Comparison of ENCODE assay signal across 22 cellular contexts in the genomic region with DNA sequence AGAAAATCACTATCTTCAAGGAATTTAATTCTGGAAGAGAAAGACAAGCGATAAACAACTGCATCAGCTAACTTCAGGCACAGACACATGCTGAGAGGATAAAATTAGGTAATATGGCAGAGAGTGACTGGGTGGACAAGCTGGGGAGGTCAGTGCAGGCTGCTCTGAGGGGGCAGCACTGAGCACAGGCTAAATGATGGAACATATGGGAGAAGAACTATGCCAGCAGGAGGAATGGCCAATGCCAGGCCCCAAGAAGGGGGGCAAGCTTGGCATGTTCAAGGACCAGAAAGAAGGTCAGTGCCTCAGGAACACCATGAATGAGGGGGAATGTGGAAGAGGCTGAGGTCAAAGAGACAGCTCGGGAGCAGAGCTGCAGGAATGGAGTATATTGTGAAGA.
DNase-seq lines count a peak whose midpoint lies in the region; ATAC-seq, FAIRE-seq and TF ChIP-seq lines count a peak whose summit lies in the region.
"Had no signal": no experiment of that assay in that cellular context is flagged by ENCODE, and none has a peak within 500 bp of the region (broad histone marks: within the 10 kb centered on the region; RNA-seq: fewer than 3 reads in every experiment).

No MANE protein-coding gene starts in this region.

- CTCF ChIA-PET in MCF 10A (lab: Yijun Ruan, JAX): interaction anchor here (1.2 to 1.3 kb wide), 2 partner anchors 11 to 55 kb away, joined by 3 read pairs; no protein-coding TSS in a partner anchor
- CTCF ChIA-PET in H1 (lab: Charles Lee; ENCODE audit: partially characterized antibody): interaction anchor here (0.6 to 3.7 kb wide), 10 partner anchors 9 to 513 kb away, joined by 3 to 16 read pairs (median 4); no protein-coding TSS in a partner anchor
- CTCF ChIA-PET in OCI-LY7 (lab: Charles Lee; ENCODE audit: unreplicated experiment): no interaction called here
- CTCF ChIA-PET in activated CD8-positive, alpha-beta memory T cell treated with anti-CD3 and anti-CD28 coated beads, Interleukin-2, amount 10 ng/mL, durations not matched to agents 7 days and 5 days (lab: Charles Lee): no interaction called here

- no peak overlapping the region for H2BK20ac ChIP-seq in H1 (ENCODE audit: low read length)

- H3K9me2 ChIP-seq in OCI-LY7 (ENCODE audit: insufficient read depth, low read length): no peaks in the 10 kb centered on the region

- no peaks in the 10 kb centered on the region for H3K36me3 ChIP-seq in breast epithelium
- H3K36me3 ChIP-seq in H1 (ENCODE audit: control insufficient read depth in 2 of 4, insufficient read depth in 4 of 4, low read length in 3 of 4): no peaks in the 10 kb centered on the region
- H3K36me3 ChIP-seq in OCI-LY7 (ENCODE audit: insufficient read depth, low read length): no peaks in the 10 kb centered on the region
- no peaks in the 10 kb centered on the region for H3K36me3 ChIP-seq in lower lobe of right lung
- H3K36me3 ChIP-seq: BLaER1, gastroesophageal sphincter, pancreas, uterus had no signal

- H3K27me3 ChIP-seq in breast epithelium (no peaks in the 10 kb centered on the region), H1 (replicated peaks in 1 of 4; ENCODE audit: control insufficient read depth in 3 of 4, extremely low read depth in 1 of 4, insufficient read depth in 3 of 4, low read length in 3 of 4) (no peaks in the 10 kb centered on the region), lower lobe of right lung (ENCODE audit: low read depth) (no peaks in the 10 kb centered on the region)
- H3K27me3 ChIP-seq: BLaER1, gastroesophageal sphincter, pancreas, uterus had no signal

- DNase-seq in MCF 10A (ENCODE audit: unreplicated experiment): peak; percentile 33
- DNase-seq in breast epithelium (ENCODE audit: low spot score in 2 of 2): no peak
- peak; percentile 71 for DNase-seq in NCI-H69 (lab: John Stamatoyannopoulos, UW)
- DNase-seq in H1 (ENCODE audit: low read depth in 1 of 2, low spot score in 2 of 2): no peak
- no peak for DNase-seq in OCI-LY7 (ENCODE audit: low spot score)
- DNase-seq in stimulated activated CD4-positive, alpha-beta T cell treated with anti-CD3 and anti-CD28 coated beads, Interleukin-2, amount 100 ng/mL, for 24 hours: no peak
- DNase-seq in activated CD8-positive, alpha-beta memory T cell treated with anti-CD3 and anti-CD28 coated beads, Interleukin-2, amount 10 ng/mL, durations not matched to agents 7 days and 5 days: no peak
- no peak for DNase-seq in lower lobe of right lung
- DNase-seq: activated CD4-positive, alpha-beta T cell treated with anti-CD3 and anti-CD28 coated beads, Interleukin-2, amount 50 U/mL, for 1 hour; GOT3; Karpas-422; mesenchymal stem cell; naive thymus-derived CD8-positive, alpha-beta T cell; NCI-H1105 treated with DMSO at 0.1 percent for 48 hours; pancreas; Right ventricle myocardium superior; T-cell; uterus had no signal

- H3K4me1 Mint-ChIP-seq in MCF 10A (ENCODE audit: insufficient read depth, unreplicated experiment): peaks cover 6% of the 10 kb centered on the region
- no peaks in the 10 kb centered on the region for H3K4me1 Mint-ChIP-seq in activated CD8-positive, alpha-beta memory T cell treated with anti-CD3 and anti-CD28 coated beads, Interleukin-2, amount 10 ng/mL, durations not matched to agents 7 days and 5 days
- H3K4me1 Mint-ChIP-seq: naive thymus-derived CD8-positive, alpha-beta T cell; T-cell had no signal

- H4K20me1 ChIP-seq in H1 (replicated peaks in 1 of 2; ENCODE audit: control insufficient read depth in 1 of 2, insufficient read depth in 2 of 2, low read length in 2 of 2) (no peaks in the 10 kb centered on the region), OCI-LY7 (ENCODE audit: insufficient read depth, low read length) (no peaks in the 10 kb centered on the region)
- H4K20me1 ChIP-seq: BLaER1 had no signal

- no peak overlapping the region for H3K4me3 ChIP-seq in breast epithelium
- H3K4me3 ChIP-seq in H1 (ENCODE audit: extremely low read depth in 1 of 4, insufficient read depth in 2 of 4, low read depth in 3 of 4, low read length in 4 of 4): no peak overlapping the region
- no peak overlapping the region for H3K4me3 ChIP-seq in OCI-LY7 (ENCODE audit: low read depth, low read length, poor library complexity, severe bottlenecking)
- H3K4me3 ChIP-seq in lower lobe of right lung: no peak overlapping the region
- H3K4me3 ChIP-seq: BLaER1, gastroesophageal sphincter, pancreas, uterus had no signal

- peak; percentile 19 to 34; a peak in 3 of 4 replicates for TF ChIP-seq RAD21 in H1 (IDR thresholded peaks at IDR 0.05 in 1 of 2, conservative IDR thresholded peaks at IDR 0.05 in 1 of 2; ENCODE audit: low read depth in 2 of 2, low read length in 2 of 2)

- H2BK12ac ChIP-seq in H1 (ENCODE audit: low read depth, low read length): no peak overlapping the region

- no peaks in the 10 kb centered on the region for H3K23me2 ChIP-seq in H1 (ENCODE audit: low read depth, low read length)

- TF ChIP-seq CTCF in MCF 10A (IDR thresholded peaks at IDR 0.05; ENCODE audit: unreplicated experiment) (peak; percentile 16), breast epithelium (IDR thresholded peaks at IDR 0.05) (no peak), H1 (IDR thresholded peaks at IDR 0.05; ENCODE audit: control extremely low read depth in 1 of 3, insufficient read depth in 1 of 3, low read depth in 1 of 3, low read length in 3 of 3) (peak; percentile 37 to 72 (median 60)), OCI-LY7 (conservative IDR thresholded peaks at IDR 0.05; ENCODE audit: low read length) (no peak), lower lobe of right lung (IDR thresholded peaks at IDR 0.05) (no peak)

- no peak overlapping the region for H2BK5ac ChIP-seq in H1 (ENCODE audit: low read depth, low read length)

- H3K27ac Mint-ChIP-seq in MCF 10A (ENCODE audit: low read depth, unreplicated experiment): no peak overlapping the region
- H3K27ac Mint-ChIP-seq in activated CD8-positive, alpha-beta memory T cell treated with anti-CD3 and anti-CD28 coated beads, Interleukin-2, amount 10 ng/mL, durations not matched to agents 7 days and 5 days: no peak overlapping the region
- H3K27ac Mint-ChIP-seq: naive thymus-derived CD8-positive, alpha-beta T cell; T-cell had no signal

- H3K4me3 Mint-ChIP-seq in MCF 10A (ENCODE audit: unreplicated experiment): no peak overlapping the region
- no peak overlapping the region for H3K4me3 Mint-ChIP-seq in activated CD8-positive, alpha-beta memory T cell treated with anti-CD3 and anti-CD28 coated beads, Interleukin-2, amount 10 ng/mL, durations not matched to agents 7 days and 5 days
- H3K4me3 Mint-ChIP-seq: naive thymus-derived CD8-positive, alpha-beta T cell; T-cell had no signal

- TF ChIP-seq POLR2A in breast epithelium (IDR thresholded peaks at IDR 0.05): no peak
- no peak for TF ChIP-seq POLR2A in H1 (IDR thresholded peaks at IDR 0.05; ENCODE audit: control extremely low read depth in 1 of 2, low read depth in 2 of 2, low read length in 2 of 2)

- H2AK5ac ChIP-seq in H1 (ENCODE audit: low read depth, low read length): no peak overlapping the region

- H2BK120ac ChIP-seq in H1 (replicated peaks; ENCODE audit: low read depth, low read length): no peak overlapping the region

- no peaks in the 10 kb centered on the region for H3K27me3 Mint-ChIP-seq in MCF 10A (ENCODE audit: insufficient read depth, unreplicated experiment)
- H3K27me3 Mint-ChIP-seq in activated CD8-positive, alpha-beta memory T cell treated with anti-CD3 and anti-CD28 coated beads, Interleukin-2, amount 10 ng/mL, durations not matched to agents 7 days and 5 days: no peaks in the 10 kb centered on the region

- no peak overlapping the region for H3K56ac ChIP-seq in H1 (replicated peaks; ENCODE audit: insufficient read length, low read depth, low read length)

- POLR2A ChIA-PET in MCF 10A (lab: Yijun Ruan, JAX) (interaction anchor here (1.1 to 1.9 kb wide), 2 partner anchors 8 to 11 kb away, joined by 3 to 7 read pairs; no protein-coding TSS in a partner anchor), H1 (lab: Charles Lee; ENCODE audit: partially characterized antibody) (interaction anchor here (1.2 kb wide), 1 partner anchor 13 kb away, joined by 3 read pairs; no protein-coding TSS in a partner anchor), OCI-LY7 (lab: Charles Lee) (interaction anchor here (0.7 kb wide), 1 partner anchor 211 kb away, joined by 4 read pairs; no protein-coding TSS in a partner anchor)

- no peak overlapping the region for H4K5ac ChIP-seq in H1 (ENCODE audit: insufficient read length, low read depth, low read length)

- BruUV-seq in MCF 10A (replicated peaks; lab: Mats Ljungman, UMichigan) (no TSS peak), OCI-LY7 (replicated peaks; lab: Mats Ljungman, UMichigan) (no TSS peak)

- H3K27ac ChIP-seq in breast epithelium (no peak overlapping the region), H1 (ENCODE audit: low read depth, low read length) (no peak overlapping the region), OCI-LY7 (ENCODE audit: low read depth, low read length, poor library complexity, severe bottlenecking) (no peak overlapping the region), lower lobe of right lung (no peak overlapping the region)
- H3K27ac ChIP-seq: BLaER1, gastroesophageal sphincter, pancreas, uterus had no signal

- H2AFZ ChIP-seq in H1 (ENCODE audit: low read length) (no peak overlapping the region), OCI-LY7 (ENCODE audit: low read length) (no peak overlapping the region)

- no peaks in the 10 kb centered on the region for H3K36me3 Mint-ChIP-seq in MCF 10A (ENCODE audit: insufficient read depth, unreplicated experiment)
- no peaks in the 10 kb centered on the region for H3K36me3 Mint-ChIP-seq in activated CD8-positive, alpha-beta memory T cell treated with anti-CD3 and anti-CD28 coated beads, Interleukin-2, amount 10 ng/mL, durations not matched to agents 7 days and 5 days
- H3K36me3 Mint-ChIP-seq: naive thymus-derived CD8-positive, alpha-beta T cell; T-cell had no signal

- H3K9ac ChIP-seq in H1 (replicated peaks in 1 of 4; ENCODE audit: extremely low read depth in 1 of 4, low read depth in 3 of 4, low read length in 3 of 4): no peak overlapping the region
- H3K9ac ChIP-seq: BLaER1 had no signal

- H3K4me1 ChIP-seq in breast epithelium (no peaks in the 10 kb centered on the region), H1 (replicated peaks in 1 of 4; ENCODE audit: control insufficient read depth in 3 of 4, insufficient read depth in 4 of 4, low read length in 3 of 4) (peaks cover 0 to 6% (median 4%) of the 10 kb centered on the region in 4 experiments; a peak in 4 of 7 replicates), OCI-LY7 (ENCODE audit: insufficient read depth, low read length, poor library complexity, severe bottlenecking) (no peaks in the 10 kb centered on the region), lower lobe of right lung (no peaks in the 10 kb centered on the region)
- H3K4me1 ChIP-seq: gastroesophageal sphincter, pancreas, uterus had no signal

- no peak overlapping the region for H3K4ac ChIP-seq in H1 (replicated peaks; ENCODE audit: insufficient read length, low read depth, low read length)

- no peak overlapping the region for H2BK15ac ChIP-seq in H1 (ENCODE audit: low read length)

- no peak overlapping the region for H3K18ac ChIP-seq in H1 (ENCODE audit: extremely low read depth, low read length)

- H3K79me1 ChIP-seq in H1 (ENCODE audit: low read depth, low read length): no peaks in the 10 kb centered on the region

- TF ChIP-seq EP300 in H1 (IDR thresholded peaks at IDR 0.05; ENCODE audit: borderline replicate concordance in 1 of 2, low read depth in 2 of 2, low read length in 2 of 2): no peak

- no peak overlapping the region for H3K23ac ChIP-seq in H1 (ENCODE audit: insufficient read length)

- intact Hi-C loops in MCF 10A (cut with micrococcal nuclease): no loop called here
- intact Hi-C loops in breast epithelium (cut with DNase I; ENCODE audit: low total_unique reads): no loop called here
- intact Hi-C loops in OCI-LY7 (cut with micrococcal nuclease; ENCODE audit: unreplicated experiment): no loop called here
- intact Hi-C loops in lower lobe of right lung (cut with DNase I): no loop called here

- ATAC-seq in activated CD8-positive, alpha-beta memory T cell treated with anti-CD3 and anti-CD28 coated beads, Interleukin-2, amount 10 ng/mL, durations not matched to agents 7 days and 5 days: no peak
- no peak for ATAC-seq in lower lobe of right lung
- ATAC-seq: gastroesophageal sphincter; naive thymus-derived CD8-positive, alpha-beta T cell; pancreas; sciatic nerve; T-cell had no signal

- H3K79me2 ChIP-seq in H1 (ENCODE audit: control insufficient read depth in 1 of 2, insufficient read depth in 2 of 2, low read length in 2 of 2): no peaks in the 10 kb centered on the region
- H3K79me2 ChIP-seq in OCI-LY7 (ENCODE audit: insufficient read depth, low read depth, low read length): no peaks in the 10 kb centered on the region

- H3K9me3 Mint-ChIP-seq in MCF 10A (ENCODE audit: unreplicated experiment): no peaks in the 10 kb centered on the region
- no peaks in the 10 kb centered on the region for H3K9me3 Mint-ChIP-seq in activated CD8-positive, alpha-beta memory T cell treated with anti-CD3 and anti-CD28 coated beads, Interleukin-2, amount 10 ng/mL, durations not matched to agents 7 days and 5 days (ENCODE audit: low read depth)
- H3K9me3 Mint-ChIP-seq: T-cell had no signal

- FAIRE-seq in H1 (lab: Jason Lieb, UNC): peak; percentile 19
- FAIRE-seq: A204.1, pancreas had no signal

- H3K14ac ChIP-seq in H1 (ENCODE audit: insufficient read length): no peak overlapping the region

- H3K9me3 ChIP-seq in breast epithelium (no peaks in the 10 kb centered on the region), H1 (ENCODE audit: insufficient read depth in 2 of 2, low read depth in 1 of 2, low read length in 1 of 2) (no peaks in the 10 kb centered on the region), OCI-LY7 (ENCODE audit: low read length) (no peaks in the 10 kb centered on the region), lower lobe of right lung (no peaks in the 10 kb centered on the region)
- H3K9me3 ChIP-seq: BLaER1, gastroesophageal sphincter, pancreas, uterus had no signal

- H4K91ac ChIP-seq in H1 (replicated peaks; ENCODE audit: insufficient read length, low read length): no peak overlapping the region

- no peak overlapping the region for H4K8ac ChIP-seq in H1 (ENCODE audit: extremely low read depth, insufficient read depth, low read length)

- WGBS in H1 (ENCODE audit: extremely low coverage in 1 of 2, insufficient coverage in 1 of 2, insufficient read length in 1 of 2, insufficient replicate concordance in 2 of 2, low coverage in 1 of 2, low lambda C conversion rate in 2 of 2, missing lambda C conversion rate in 1 of 2), 2 experiments: 94% methylated on average over 2 of the region's 2 CpGs; no CpG with 5 or more reads in 1 of the 2 experiments

- no peak overlapping the region for H3K4me2 ChIP-seq in H1 (ENCODE audit: insufficient read depth in 1 of 2, low read depth in 2 of 2, low read length in 2 of 2)
- H3K4me2 ChIP-seq in OCI-LY7 (ENCODE audit: low read length): no peak overlapping the region
- H3K4me2 ChIP-seq: BLaER1 had no signal

Comparison
In these comparisons a context has a peak if more than half of its experiments do, and no peak if none do; other contexts are left out.
1. DNase-seq: peak in MCF 10A (single experiment) and NCI-H69 (single experiment); none in breast epithelium (0 of 2), H1 (0 of 2), OCI-LY7 (single experiment), stimulated activated CD4-positive, alpha-beta T cell treated with anti-CD3 and anti-CD28 coated beads, Interleukin-2, amount 100 ng/mL, for 24 hours (0 of 2), activated CD8-positive, alpha-beta memory T cell treated with anti-CD3 and anti-CD28 coated beads, Interleukin-2, amount 10 ng/mL, durations not matched to agents 7 days and 5 days (single experiment) and lower lobe of right lung (single experiment).
2. CTCF ChIP-seq: peak in MCF 10A (single experiment) and H1 (3 of 3); none in breast epithelium (0 of 3), OCI-LY7 (single experiment) and lower lobe of right lung (single experiment).
3. CTCF ChIA-PET loops: an anchor here in MCF 10A (1.2 to 1.3 kb wide) and H1 (0.6 to 3.7 kb wide); none called in OCI-LY7 and activated CD8-positive, alpha-beta memory T cell treated with anti-CD3 and anti-CD28 coated beads, Interleukin-2, amount 10 ng/mL, durations not matched to agents 7 days and 5 days.